ENCODE assay signal across 8 cellular contexts in the genomic region with DNA sequence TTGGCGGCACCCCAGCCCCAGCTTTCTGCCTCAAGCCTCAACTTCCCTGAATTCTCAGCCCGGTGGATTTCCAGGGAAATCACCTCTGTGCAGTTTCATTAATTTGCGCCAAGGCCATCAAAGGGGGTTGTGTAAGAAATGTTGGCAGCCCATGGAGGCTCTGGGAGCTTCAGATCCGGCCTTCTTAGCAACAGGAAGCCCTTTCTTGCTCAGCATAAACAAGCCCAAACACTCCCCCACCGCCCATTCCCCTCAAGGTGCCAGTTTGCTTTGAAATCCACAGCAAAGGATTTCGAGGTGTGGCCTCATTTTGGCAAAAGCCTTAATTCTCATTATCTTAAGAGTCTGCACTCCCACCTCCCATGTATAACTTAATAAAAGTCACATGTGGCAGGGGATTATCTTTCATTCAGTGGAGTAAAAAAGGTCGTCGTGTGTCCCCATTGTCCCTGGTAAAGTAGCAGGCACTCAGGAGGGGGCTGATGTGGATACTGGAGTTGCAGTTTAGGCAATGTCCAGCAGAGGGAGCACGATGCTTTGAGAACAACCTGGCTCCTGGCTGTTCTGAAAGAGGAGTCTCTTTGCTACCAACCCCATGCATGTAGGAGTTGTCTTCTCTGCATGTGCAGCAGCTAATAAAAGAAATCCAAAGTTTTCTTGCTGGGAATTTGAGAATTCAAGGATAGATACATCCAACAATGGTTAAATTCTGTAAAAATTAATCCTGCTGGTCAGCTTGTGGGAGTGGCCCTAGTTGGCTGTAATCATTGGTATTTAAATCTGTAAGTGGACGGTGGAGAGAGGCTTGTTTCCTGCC.
A peak's percentile ranks its signal among the peaks of the same experiment; 100 is the strongest.
DNase-seq lines count a peak whose midpoint lies in the region; ATAC-seq lines count a peak whose summit lies in the region.

No MANE protein-coding gene starts in this region.

- in situ Hi-C loops in ACHN (cut with HindIII; ENCODE audit: low pct_ligation_motif_present, low pct_unique_long_range_greater_than_20kb, low sequenced_read_pairs) = no loop called here

- no peaks in the 10 kb centered on the region for H3K36me3 Mint-ChIP-seq in central memory CD8-positive, alpha-beta T cell (ENCODE audit: insufficient read depth)

- H3K27ac Mint-ChIP-seq in central memory CD8-positive, alpha-beta T cell (ENCODE audit: low read depth) = no peak overlapping the region

- DNase-seq in ACHN (peak; percentile 68), NCI-H345 (lab: John Stamatoyannopoulos, UW) (peak; percentile 78), kidney tubule cell (ENCODE audit: low spot score) (peak; percentile 75)
- DNase-seq in activated CD4-positive, CD25-positive, alpha-beta regulatory T cell treated with anti-CD3 and anti-CD28 coated beads, Interleukin-2, amount 50 U/mL, for 16 hours (ENCODE audit: low read depth, low spot score) = peak; percentile 51
- peak; percentile 54 to 57 for DNase-seq in central memory CD8-positive, alpha-beta T cell (ENCODE audit: low spot score in 2 of 2)
- DNase-seq in stimulated activated CD4-positive, alpha-beta T cell treated with anti-CD3 and anti-CD28 coated beads, Interleukin-2, amount 100 ng/mL, for 48 hours = peak; percentile 81 to 82

- H3K4me1 Mint-ChIP-seq in central memory CD8-positive, alpha-beta T cell = no peaks in the 10 kb centered on the region

- ATAC-seq in GM18517 (IDR thresholded peaks at IDR 0.05; ENCODE audit: unreplicated experiment) = peak; percentile 86
- peak; percentile 94 for ATAC-seq in HG03135 (IDR thresholded peaks at IDR 0.05; ENCODE audit: unreplicated experiment)
- ATAC-seq in central memory CD8-positive, alpha-beta T cell (replicated peaks; ENCODE audit: extremely low read depth, poor library complexity, severe bottlenecking) = no peak

- no peak overlapping the region for H3K4me3 Mint-ChIP-seq in central memory CD8-positive, alpha-beta T cell

- H3K9me3 Mint-ChIP-seq in central memory CD8-positive, alpha-beta T cell = no peaks in the 10 kb centered on the region

- H3K27me3 Mint-ChIP-seq in central memory CD8-positive, alpha-beta T cell = peaks cover 23% of the 10 kb centered on the region
